16 cellular contexts compared by ENCODE assay signal in genomic region chr3:43379343-43379742, GRCh38.
DNase-seq lines count a peak whose midpoint lies in the region; ATAC-seq, FAIRE-seq and TF ChIP-seq lines count a peak whose summit lies in the region.
"Had no signal": no experiment of that assay in that cellular context is flagged by ENCODE, and none has a peak within 500 bp of the region (broad histone marks: within the 10 kb centered on the region; RNA-seq: fewer than 3 reads in every experiment).

No MANE protein-coding gene starts in this region.

- BruUV-seq in HepG2 (replicated peaks; lab: Mats Ljungman, UMichigan) = no TSS peak

- no peak overlapping the region for H3K9ac ChIP-seq in liver (ENCODE audit: low read depth in 1 of 2, low read length in 2 of 2)
- no peak overlapping the region for H3K9ac ChIP-seq in HepG2 (ENCODE audit: insufficient read depth, low read depth, low read length)
- H3K9ac ChIP-seq in fibroblast of lung (ENCODE audit: insufficient read depth, low read length) = no peak overlapping the region
- H3K9ac ChIP-seq: SK-N-SH had no signal

- in situ Hi-C loops in HepG2 (cut with HindIII; ENCODE audit: extremely low pct_ligation_motif_present, low pct_unique_long_range_greater_than_20kb) = loop anchor here (5.0 kb wide), 1 partner anchor 157 kb away; no protein-coding TSS in a partner anchor

- TF ChIP-seq CTCF in liver (IDR thresholded peaks at IDR 0.05; ENCODE audit: low read depth, low read length, missing input control) (no peak), HepG2 (CRISPR knock-in tag; IDR thresholded peaks at IDR 0.05) (no peak), fibroblast of lung (conservative IDR thresholded peaks at IDR 0.05 in 1 of 2, IDR thresholded peaks at IDR 0.05 in 1 of 2; ENCODE audit: low read depth in 1 of 2, low read length in 2 of 2) (no peak), nephron (IDR thresholded peaks at IDR 0.05; ENCODE audit: unreplicated experiment in 3 of 3) (no peak)

- H4K20me1 ChIP-seq in HepG2 (ENCODE audit: insufficient read depth, low read length) (no peaks in the 10 kb centered on the region), fibroblast of lung (ENCODE audit: control insufficient read depth, extremely low read depth, insufficient read depth, low read length) (no peaks in the 10 kb centered on the region)

- no peak for ATAC-seq in HepG2

- H3K4me1 ChIP-seq in liver (ENCODE audit: control insufficient read depth in 4 of 4, insufficient read depth in 4 of 4, low read length in 3 of 4) (peaks cover 2 to 20% (median 16%) of the 10 kb centered on the region in 4 donors), HepG2 (ENCODE audit: insufficient read depth, low read length) (no peaks in the 10 kb centered on the region; the same call in 1 of the 2 replicates), fibroblast of lung (ENCODE audit: control insufficient read depth, extremely low read depth, insufficient read depth, low read length) (peaks cover 5% of the 10 kb centered on the region)
- H3K4me1 ChIP-seq: foreskin keratinocyte had no signal

- TF ChIP-seq EP300 in HepG2 (IDR thresholded peaks at IDR 0.05; ENCODE audit: low read depth in 2 of 2, low read length in 2 of 2) (no peak), HepG2 (CRISPR knock-in tag; IDR thresholded peaks at IDR 0.05; ENCODE audit: borderline replicate concordance) (no peak)

- DNase-seq in HepG2 (ENCODE audit: low spot score) (no peak), fibroblast of lung (ENCODE audit: low read depth in 2 of 2) (peak; percentile 82), frontal cortex (ENCODE audit: low spot score in 2 of 2) (no peak), DMS79 (lab: John Stamatoyannopoulos, UW) (no peak), KG1 (lab: John Stamatoyannopoulos, UW) (no peak), NCI-H82 (lab: John Stamatoyannopoulos, UW) (no peak)
- DNase-seq: activated naive CD4-positive, alpha-beta T cell treated with anti-CD3 and anti-CD28 coated beads, Interleukin-2, amount 10 ng/mL, durations not matched to agents 7 days and 5 days; cortex of kidney; foreskin keratinocyte; MM.1S; SK-N-SH; spleen had no signal

- H3K79me2 ChIP-seq in HepG2 (ENCODE audit: insufficient read depth, low read length) (no peaks in the 10 kb centered on the region), fibroblast of lung (ENCODE audit: control insufficient read depth, insufficient read depth, low read length) (no peaks in the 10 kb centered on the region)

- POLR2A ChIA-PET in HepG2 (lab: Yijun Ruan, JAX) = no interaction called here

- H3K36me3 ChIP-seq in liver (ENCODE audit: control insufficient read depth in 4 of 4, insufficient read depth in 3 of 4, low read depth in 1 of 4, low read length in 3 of 4) (no peaks in the 10 kb centered on the region), HepG2 (replicated peaks in 1 of 2; ENCODE audit: control insufficient read depth in 1 of 2, insufficient read depth in 2 of 2, low read length in 2 of 2) (no peaks in the 10 kb centered on the region), fibroblast of lung (ENCODE audit: control insufficient read depth, insufficient read depth, low read length) (no peaks in the 10 kb centered on the region)
- H3K36me3 ChIP-seq: spleen had no signal

- FAIRE-seq in HepG2 (lab: Jason Lieb, UNC) (no peak), frontal cortex (lab: Jason Lieb, UNC) (no peak)
- FAIRE-seq: A204.1, keratinocyte had no signal

- WGBS in liver = 83% methylated on average over 3 of the region's 3 CpGs
- WGBS in HepG2 (ENCODE audit: low lambda C conversion rate) = 81% methylated on average over 3 of the region's 3 CpGs

- H3K4me3 Mint-ChIP-seq in nephron = no peak overlapping the region
- H3K4me3 Mint-ChIP-seq: activated naive CD4-positive, alpha-beta T cell treated with anti-CD3 and anti-CD28 coated beads, Interleukin-2, amount 10 ng/mL, durations not matched to agents 7 days and 5 days had no signal

- H3K4me2 ChIP-seq in HepG2 (ENCODE audit: low read depth, low read length) = no peak overlapping the region
- no peak overlapping the region for H3K4me2 ChIP-seq in fibroblast of lung (ENCODE audit: extremely low read depth, insufficient read depth, low read length)
- H3K4me2 ChIP-seq: SK-N-SH had no signal

- peaks cover 26% of the 10 kb centered on the region for H3K9me3 Mint-ChIP-seq in nephron

- H3K4me3 ChIP-seq in liver (ENCODE audit: low read depth in 1 of 3, low read length in 3 of 3) (no peak overlapping the region), HepG2 (replicated peaks in 1 of 3; ENCODE audit: insufficient read depth in 1 of 3, low read depth in 2 of 3, low read length in 3 of 3) (no peak overlapping the region), fibroblast of lung (replicated peaks in 1 of 4; ENCODE audit: control extremely low read depth in 1 of 4, insufficient read depth in 1 of 4, low read depth in 3 of 4, low read length in 4 of 4) (no peak overlapping the region)
- H3K4me3 ChIP-seq: spleen had no signal

- no peak overlapping the region for H2AFZ ChIP-seq in HepG2 (ENCODE audit: low read length)
- no peak overlapping the region for H2AFZ ChIP-seq in fibroblast of lung (ENCODE audit: low read length)

- H3K27ac ChIP-seq in liver (ENCODE audit: low read depth in 1 of 2, low read length in 2 of 2) (no peak overlapping the region), HepG2 (ENCODE audit: extremely low read length, insufficient read depth, low read length) (no peak overlapping the region), fibroblast of lung (ENCODE audit: insufficient read depth, low read length) (no peak overlapping the region)
- H3K27ac ChIP-seq: foreskin keratinocyte had no signal

- H3K27me3 Mint-ChIP-seq in nephron (ENCODE audit: low read depth) = no peaks in the 10 kb centered on the region

- CTCF ChIA-PET in HepG2 (lab: Yijun Ruan, JAX; ENCODE audit: low intra/inter-chr PET ratio, low total read pairs) = no interaction called here

- intact Hi-C loops in HepG2 (cut with micrococcal nuclease; ENCODE audit: unreplicated experiment) = loop anchor here (2.0 kb wide), 1 partner anchor 419 kb away; no protein-coding TSS in a partner anchor

- H3K9me3 ChIP-seq in liver (ENCODE audit: control insufficient read depth in 4 of 4, low read length in 3 of 4) = no peaks in the 10 kb centered on the region
- H3K9me3 ChIP-seq in HepG2 (ENCODE audit: low read length) = no peaks in the 10 kb centered on the region
- H3K9me3 ChIP-seq in fibroblast of lung (ENCODE audit: control insufficient read depth, insufficient read depth, low read depth, low read length) = no peaks in the 10 kb centered on the region
- H3K9me3 ChIP-seq: SK-N-SH had no signal

- peaks cover 23% of the 10 kb centered on the region for H3K36me3 Mint-ChIP-seq in nephron (ENCODE audit: low read depth)

- TF ChIP-seq POLR2A in HepG2 (IDR thresholded peaks at IDR 0.05; ENCODE audit: insufficient read depth in 1 of 2, low read depth in 2 of 2, low read length in 2 of 2) = no peak

- H3K4me1 Mint-ChIP-seq in nephron = peaks cover under 1% of the 10 kb centered on the region

- peak overlapping the region in 2 of 3 experiments; percentile 9 to 34 for H3K27ac Mint-ChIP-seq in nephron
- H3K27ac Mint-ChIP-seq: activated naive CD4-positive, alpha-beta T cell treated with anti-CD3 and anti-CD28 coated beads, Interleukin-2, amount 10 ng/mL, durations not matched to agents 7 days and 5 days had no signal

- H3K27me3 ChIP-seq in liver (ENCODE audit: control insufficient read depth in 4 of 4, insufficient read depth in 4 of 4, low read length in 3 of 4) (no peaks in the 10 kb centered on the region), HepG2 (ENCODE audit: control insufficient read depth in 1 of 2, insufficient read depth in 2 of 2, low read length in 2 of 2) (no peaks in the 10 kb centered on the region), fibroblast of lung (ENCODE audit: control insufficient read depth, insufficient read depth, low read length) (no peaks in the 10 kb centered on the region)
- H3K27me3 ChIP-seq: foreskin keratinocyte, spleen had no signal

- TF ChIP-seq RAD21 in liver (IDR thresholded peaks at IDR 0.05) = peak in 1 of 2 donors; percentile 29
- TF ChIP-seq RAD21 in HepG2 (CRISPR knock-in tag; IDR thresholded peaks at IDR 0.05) = no peak

TF ChIP-seq in liver, 16 proteins besides CTCF, POLR2A, EP300 and RAD21 (continues in another document):
- TF ChIP-seq NR2F2 (IDR thresholded peaks at IDR 0.05) (peak; percentile 48), JUND (IDR thresholded peaks at IDR 0.05) (no peak), FOXA2 (IDR thresholded peaks at IDR 0.05) (no peak), RXRA (IDR thresholded peaks at IDR 0.05) (peak; percentile 9 to 19), ZBTB33 (IDR thresholded peaks at IDR 0.05) (no peak)

TF ChIP-seq in HepG2, 621 proteins besides CTCF, POLR2A, EP300 and RAD21:
- TF ChIP-seq MAZ (IDR thresholded peaks at IDR 0.05; ENCODE audit: borderline replicate concordance, low read depth, low read length) (no peak), MAZ (CRISPR knock-in tag; IDR thresholded peaks at IDR 0.05; ENCODE audit: low read depth) (no peak), DMAP1 (CRISPR knock-in tag; IDR thresholded peaks at IDR 0.05) (no peak), HIVEP1 (CRISPR knock-in tag; IDR thresholded peaks at IDR 0.05) (no peak), ZFYVE20 (CRISPR knock-in tag; IDR thresholded peaks at IDR 0.05; ENCODE audit: borderline replicate concordance, low read depth) (no peak)
TF ChIP-seq in HepG2: peak in this region for 0.

Comparison
In these comparisons a context has a peak if more than half of its experiments do, and no peak if none do; other contexts are left out.
1. DNase-seq: peak in fibroblast of lung (2 of 2); none in HepG2 (single experiment), frontal cortex (0 of 2), DMS79 (single experiment), KG1 (single experiment) and NCI-H82 (single experiment).